1 cellular context compared by ENCODE assay signal in genomic region chr12:22544038-22544979, GRCh38.
A peak's percentile ranks its signal among the peaks of the same experiment; 100 is the strongest.
TF ChIP-seq lines count a peak whose summit lies in the region.

Gene C2CD5 (minus strand): TSS chr12:22544542. CDS start chr12:22544150, 392 bp downstream.

TF ChIP-seq in K562, 482 proteins besides CTCF, POLR2A, EP300 and RAD21 (continued from another document and continues in another):
- peak; percentile 88 for TF ChIP-seq CREB3L1 (IDR thresholded peaks at IDR 0.05; ENCODE audit: borderline replicate concordance, low read depth)
- peak; percentile 73 for TF ChIP-seq MYC (IDR thresholded peaks at IDR 0.05; ENCODE audit: low read depth, low read length)
- TF ChIP-seq MYC (CRISPR knock-in tag; IDR thresholded peaks at IDR 0.05; ENCODE audit: borderline replicate concordance, low read depth): no peak
- no peak for TF ChIP-seq HDAC8 (tag; IDR thresholded peaks at IDR 0.05)
- no peak for TF ChIP-seq ZNF24 (IDR thresholded peaks at IDR 0.05)
- no peak for TF ChIP-seq NR3C1 (CRISPR knock-in tag; IDR thresholded peaks at IDR 0.05)
- TF ChIP-seq KDM5B (IDR thresholded peaks at IDR 0.05; ENCODE audit: insufficient replicate concordance, low read depth, low read length): peak; percentile 84
- TF ChIP-seq RERE (CRISPR knock-in tag; IDR thresholded peaks at IDR 0.05; ENCODE audit: borderline replicate concordance): no peak
- TF ChIP-seq ZNF274 (IDR thresholded peaks at IDR 0.05; ENCODE audit: borderline replicate concordance, low read depth, low read length): no peak
- TF ChIP-seq E2F3 (CRISPR knock-in tag; IDR thresholded peaks at IDR 0.05): no peak
- peak; percentile 43 to 97 (median 92) for TF ChIP-seq YY1 (IDR thresholded peaks at IDR 0.05; ENCODE audit: borderline replicate concordance in 1 of 3, control insufficient read depth in 1 of 3, extremely low read depth in 1 of 3, insufficient read depth in 3 of 3, insufficient read length in 1 of 3, insufficient replicate concordance in 2 of 3, low read depth in 1 of 3, low read length in 2 of 3)
- TF ChIP-seq ZNF592 (IDR thresholded peaks at IDR 0.05): peak; percentile 66; the same call in 1 of the 2 replicates
- no peak for TF ChIP-seq ZNF444 (CRISPR knock-in tag; IDR thresholded peaks at IDR 0.05)
- no peak for TF ChIP-seq ARID3A (IDR thresholded peaks at IDR 0.05; ENCODE audit: borderline replicate concordance, low read depth, low read length)
- TF ChIP-seq HIVEP1 (CRISPR knock-in tag; IDR thresholded peaks at IDR 0.05): no peak
- TF ChIP-seq PYGO2 (tag; IDR thresholded peaks at IDR 0.05): no peak
- no peak for TF ChIP-seq RUNX1 (IDR thresholded peaks at IDR 0.05; ENCODE audit: low read depth)
- no peak for TF ChIP-seq ZNF121 (CRISPR knock-in tag; conservative IDR thresholded peaks at IDR 0.05)
- TF ChIP-seq DDX20 (tag; IDR thresholded peaks at IDR 0.05; ENCODE audit: low read depth): no peak
- TF ChIP-seq BCOR (IDR thresholded peaks at IDR 0.05): no peak
- TF ChIP-seq PPARD (CRISPR knock-in tag; IDR thresholded peaks at IDR 0.05): no peak
- TF ChIP-seq PTBP1 (IDR thresholded peaks at IDR 0.05; ENCODE audit: low read depth, low read length): no peak
- TF ChIP-seq ZNF584 (CRISPR knock-in tag; IDR thresholded peaks at IDR 0.05; ENCODE audit: low read depth): no peak
- no peak for TF ChIP-seq MEF2A (IDR thresholded peaks at IDR 0.05; ENCODE audit: control insufficient read depth, low read depth, low read length)
- no peak for TF ChIP-seq ZC3H8 (IDR thresholded peaks at IDR 0.05)
- TF ChIP-seq ZBED1 (IDR thresholded peaks at IDR 0.05): no peak
- TF ChIP-seq ZNF512 (tag; IDR thresholded peaks at IDR 0.05): no peak
- TF ChIP-seq E2F6 (IDR thresholded peaks at IDR 0.05; ENCODE audit: borderline replicate concordance in 1 of 2, extremely low read depth in 1 of 2, insufficient read depth in 1 of 2, insufficient read length in 1 of 2, low read depth in 1 of 2, low read length in 1 of 2, poor library complexity in 1 of 2, severe bottlenecking in 1 of 2): peak; percentile 88 to 91
- no peak for TF ChIP-seq ZNF583 (CRISPR knock-in tag; IDR thresholded peaks at IDR 0.05)
